In the genomic region with DNA sequence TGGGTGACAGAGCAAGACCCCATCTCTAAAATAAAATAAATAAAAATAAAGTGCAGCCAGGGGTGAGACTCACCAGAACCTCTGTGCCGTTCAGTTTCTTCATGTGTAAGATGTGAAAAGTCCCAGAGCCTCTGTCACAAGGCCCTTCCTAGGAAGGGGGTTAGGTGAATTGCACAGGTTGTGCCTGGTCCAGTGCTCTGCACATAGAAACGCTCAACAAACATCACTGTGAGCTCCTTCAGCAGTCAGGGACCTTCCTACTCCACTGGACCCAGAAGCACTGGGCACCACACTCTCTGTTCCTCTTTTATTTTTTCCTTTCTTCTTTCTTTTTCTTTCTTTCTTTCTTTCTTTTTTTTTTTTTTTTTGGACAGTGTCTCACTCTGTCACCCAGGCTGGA, we compare ENCODE assay signal across 36 cellular contexts.
"Had no signal": no experiment of that assay in that cellular context is flagged by ENCODE, and none has a peak within 500 bp of the region (broad histone marks: within the 10 kb centered on the region; RNA-seq: fewer than 3 reads in every experiment).

No MANE protein-coding gene starts in this region.

- FAIRE-seq: bronchial epithelial cell, TTC549 had no signal

- H3K27me3 Mint-ChIP-seq: activated B cell treated with CpG ODN at 0.5 μM for 24 hours; activated CD4-positive, alpha-beta memory T cell treated with anti-CD3 and anti-CD28 coated beads for 36 hours; activated CD4-positive, alpha-beta T cell treated with anti-CD3 and anti-CD28 coated beads, Interleukin-2, amount 10 ng/mL, durations not matched to agents 24 days and 14 days; activated CD8-positive, alpha-beta T cell treated with anti-CD3 and anti-CD28 coated beads for 36 hours; activated naive CD4-positive, alpha-beta T cell treated with anti-CD3 and anti-CD28 coated beads, Interleukin-2, amount 10 ng/mL, durations not matched to agents 7 days and 5 days; activated naive CD4-positive, alpha-beta T cell treated with anti-CD3 and anti-CD28 coated beads, Interleukin-2, amount 50 U/mL, for 24 hours; activated naive CD8-positive, alpha-beta T cell; activated naive CD8-positive, alpha-beta T cell treated with anti-CD3 and anti-CD28 coated beads, Interleukin-2, amount 10 ng/mL, durations not matched to agents 7 days and 5 days; activated naive CD8-positive, alpha-beta T cell treated with anti-CD3 and anti-CD28 coated beads, Interleukin-2, amount 50 U/mL, for 24 hours; brain; central memory CD8-positive, alpha-beta T cell had no signal

- H3K36me3 ChIP-seq: ascending aorta, cardiac muscle cell had no signal

- H3K27me3 ChIP-seq: ascending aorta, cardiac muscle cell had no signal

- ATAC-seq: activated CD8-positive, alpha-beta T cell treated with anti-CD3 and anti-CD28 coated beads for 36 hours; activated naive CD8-positive, alpha-beta T cell treated with anti-CD3 and anti-CD28 coated beads, Interleukin-2, amount 50 U/mL, for 24 hours had no signal

- H3K27ac ChIP-seq: ascending aorta, cardiac muscle cell, VCaP had no signal

- H3K4me3 Mint-ChIP-seq: activated B cell treated with CpG ODN at 0.5 μM for 24 hours; activated CD4-positive, alpha-beta memory T cell treated with anti-CD3 and anti-CD28 coated beads for 36 hours; activated CD4-positive, alpha-beta T cell treated with anti-CD3 and anti-CD28 coated beads, Interleukin-2, amount 10 ng/mL, durations not matched to agents 24 days and 14 days; activated CD8-positive, alpha-beta T cell treated with anti-CD3 and anti-CD28 coated beads for 36 hours; activated naive CD4-positive, alpha-beta T cell treated with anti-CD3 and anti-CD28 coated beads, Interleukin-2, amount 10 ng/mL, durations not matched to agents 7 days and 5 days; activated naive CD4-positive, alpha-beta T cell treated with anti-CD3 and anti-CD28 coated beads, Interleukin-2, amount 50 U/mL, for 24 hours; activated naive CD8-positive, alpha-beta T cell; activated naive CD8-positive, alpha-beta T cell treated with anti-CD3 and anti-CD28 coated beads, Interleukin-2, amount 10 ng/mL, durations not matched to agents 7 days and 5 days; activated naive CD8-positive, alpha-beta T cell treated with anti-CD3 and anti-CD28 coated beads, Interleukin-2, amount 50 U/mL, for 24 hours; brain; central memory CD8-positive, alpha-beta T cell; T-helper 1 cell treated with Interleukin-12 subunit alpha and Interleukin-12 subunit beta and Interleukin-4 antibody, amounts not matched to agents 30 μg/mL and 1 μg/mL, for 36 hours; T-helper 2 cell treated with Interferon-gamma antibody and Interleukin-4, amounts not matched to agents 5 μg/mL and 100 μg/mL, for 36 hours had no signal

- H3K36me3 Mint-ChIP-seq: activated naive CD4-positive, alpha-beta T cell treated with anti-CD3 and anti-CD28 coated beads, Interleukin-2, amount 50 U/mL, for 24 hours had no signal

- H3K4me1 Mint-ChIP-seq: activated B cell treated with CpG ODN at 0.5 μM for 24 hours; activated CD4-positive, alpha-beta T cell treated with anti-CD3 and anti-CD28 coated beads, Interleukin-2, amount 10 ng/mL, durations not matched to agents 24 days and 14 days; activated naive CD4-positive, alpha-beta T cell treated with anti-CD3 and anti-CD28 coated beads, Interleukin-2, amount 10 ng/mL, durations not matched to agents 7 days and 5 days; activated naive CD4-positive, alpha-beta T cell treated with anti-CD3 and anti-CD28 coated beads, Interleukin-2, amount 50 U/mL, for 24 hours; activated naive CD8-positive, alpha-beta T cell treated with anti-CD3 and anti-CD28 coated beads, Interleukin-2, amount 10 ng/mL, durations not matched to agents 7 days and 5 days; activated naive CD8-positive, alpha-beta T cell treated with anti-CD3 and anti-CD28 coated beads, Interleukin-2, amount 50 U/mL, for 24 hours; brain; central memory CD8-positive, alpha-beta T cell had no signal

- H3K9me3 Mint-ChIP-seq: activated B cell treated with CpG ODN at 0.5 μM for 24 hours; activated CD4-positive, alpha-beta memory T cell treated with anti-CD3 and anti-CD28 coated beads for 36 hours; activated CD4-positive, alpha-beta T cell treated with anti-CD3 and anti-CD28 coated beads, Interleukin-2, amount 10 ng/mL, durations not matched to agents 24 days and 14 days; activated CD8-positive, alpha-beta T cell treated with anti-CD3 and anti-CD28 coated beads for 36 hours; activated naive CD4-positive, alpha-beta T cell treated with anti-CD3 and anti-CD28 coated beads, Interleukin-2, amount 10 ng/mL, durations not matched to agents 7 days and 5 days; activated naive CD4-positive, alpha-beta T cell treated with anti-CD3 and anti-CD28 coated beads, Interleukin-2, amount 50 U/mL, for 24 hours; activated naive CD8-positive, alpha-beta T cell treated with anti-CD3 and anti-CD28 coated beads, Interleukin-2, amount 10 ng/mL, durations not matched to agents 7 days and 5 days; activated naive CD8-positive, alpha-beta T cell treated with anti-CD3 and anti-CD28 coated beads, Interleukin-2, amount 50 U/mL, for 24 hours; activated T-helper 2 cell treated with anti-CD3 and anti-CD28 coated beads, Interferon-gamma antibody, Interleukin-2, Interleukin-4, amounts not matched to agents 10 μg/mL and 5 μg/mL and 100 μg/mL, durations not matched to agents 14 hours and 24 hours and 36 hours; brain; central memory CD8-positive, alpha-beta T cell; T-helper 1 cell treated with Interleukin-12 subunit alpha and Interleukin-12 subunit beta and Interleukin-4 antibody, amounts not matched to agents 30 μg/mL and 1 μg/mL, for 36 hours; T-helper 2 cell treated with Interferon-gamma antibody and Interleukin-4, amounts not matched to agents 5 μg/mL and 100 μg/mL, for 36 hours had no signal

- H3K4me3 ChIP-seq: ascending aorta, cardiac muscle cell had no signal

- DNase-seq: activated B cell treated with CpG ODN at 0.5 μM for 24 hours; activated CD4-positive, alpha-beta memory T cell treated with anti-CD3 and anti-CD28 coated beads for 36 hours; activated CD4-positive, alpha-beta T cell treated with anti-CD3 and anti-CD28 coated beads for 4 hours; activated CD4-positive, alpha-beta T cell treated with anti-CD3 and anti-CD28 coated beads, Interleukin-2, amount 10 ng/mL, durations not matched to agents 24 days and 14 days; activated CD4-positive, alpha-beta T cell treated with anti-CD3 and anti-CD28 coated beads, Interleukin-2, amount 50 U/mL, for 1 hour; activated CD4-positive, alpha-beta T cell treated with anti-CD3 and anti-CD28 coated beads, Interleukin-2, amount 50 U/mL, for 4 hours; activated CD4-positive, CD25-positive, alpha-beta regulatory T cell treated with anti-CD3 and anti-CD28 coated beads, Interleukin-2, amount 50 U/mL, for 72 hours; activated CD8-positive, alpha-beta memory T cell treated with anti-CD3 and anti-CD28 coated beads, Interleukin-2, amount 50 U/mL, for 4 hours; activated CD8-positive, alpha-beta T cell treated with anti-CD3 and anti-CD28 coated beads for 36 hours; activated gamma-delta T cell; activated naive CD4-positive, alpha-beta T cell treated with anti-CD3 and anti-CD28 coated beads, Interleukin-2, amount 10 ng/mL, durations not matched to agents 7 days and 5 days; activated naive CD4-positive, alpha-beta T cell treated with Interleukin-2 at 50 U/mL for 16 hours; activated naive CD8-positive, alpha-beta T cell treated with anti-CD3 and anti-CD28 coated beads, Interleukin-2, amount 10 ng/mL, durations not matched to agents 7 days and 5 days; activated naive CD8-positive, alpha-beta T cell treated with anti-CD3 and anti-CD28 coated beads, Interleukin-2, amount 50 U/mL, for 24 hours; activated T-cell treated with anti-CD3 and anti-CD28 coated beads for 4 hours; activated T-cell treated with anti-CD3 and anti-CD28 coated beads, Interleukin-2, amount 50 U/mL, for 1 hour; activated T-cell treated with anti-CD3 and anti-CD28 coated beads, Interleukin-2, amount 50 U/mL, for 48 hours; amygdala; anterior cingulate cortex; caudate nucleus; cerebellar nuclear complex; T-helper 1 cell; T-helper 2 cell; T-helper 9 cell had no signal

- H3K4me1 ChIP-seq: ascending aorta had no signal

- H3K9me3 ChIP-seq: ascending aorta had no signal
